In genomic region chr9:33344145-33344544, GRCh38 we compare ENCODE assay signal across 28 cellular contexts. TPM values are rescaled to one million over a fixed set of nuclear protein-coding genes. Genes with fewer than 3 reads are reported as not detected.
"Had no signal": no experiment of that assay in that cellular context is flagged by ENCODE, and none has a peak within 500 bp of the region (broad histone marks: within the 10 kb centered on the region; RNA-seq: fewer than 3 reads in every experiment).

No MANE protein-coding gene starts in this region.

- H3K27ac ChIP-seq: adrenal gland, KMS-11, WERI-Rb-1 had no signal

- ATAC-seq: activated naive CD4-positive, alpha-beta T cell treated with anti-CD3 and anti-CD28 coated beads, Interleukin-2, amount 50 U/mL, for 72 hours had no signal

- H3K4me3 ChIP-seq: adrenal gland had no signal

- H3K27ac Mint-ChIP-seq: activated CD4-positive, alpha-beta memory T cell treated with anti-CD3 and anti-CD28 coated beads, Interleukin-2, amount 10 ng/mL, durations not matched to agents 7 days and 5 days; activated naive CD4-positive, alpha-beta T cell treated with anti-CD3 and anti-CD28 coated beads, Interleukin-2, amount 50 U/mL, for 72 hours; activated T-cell treated with anti-CD3 and anti-CD28 coated beads, Interleukin-2, amount 50 U/mL, for 24 hours; brain had no signal

- H3K27me3 ChIP-seq: adrenal gland had no signal

- H3K4me1 Mint-ChIP-seq: brain had no signal

- H3K4me3 Mint-ChIP-seq: activated CD4-positive, alpha-beta memory T cell treated with anti-CD3 and anti-CD28 coated beads, Interleukin-2, amount 10 ng/mL, durations not matched to agents 7 days and 5 days; activated T-cell treated with anti-CD3 and anti-CD28 coated beads, Interleukin-2, amount 50 U/mL, for 24 hours; brain had no signal

- H3K27me3 Mint-ChIP-seq: activated CD4-positive, alpha-beta memory T cell treated with anti-CD3 and anti-CD28 coated beads, Interleukin-2, amount 10 ng/mL, durations not matched to agents 7 days and 5 days; activated T-cell treated with anti-CD3 and anti-CD28 coated beads, Interleukin-2, amount 50 U/mL, for 24 hours had no signal

- DNase-seq: activated CD4-positive, alpha-beta memory T cell treated with anti-CD3 and anti-CD28 coated beads, Interleukin-2, amount 10 ng/mL, durations not matched to agents 7 days and 5 days; activated CD4-positive, alpha-beta T cell treated with anti-CD3 and anti-CD28 coated beads for 1 hour; activated CD4-positive, alpha-beta T cell treated with anti-CD3 and anti-CD28 coated beads for 48 hours; activated CD4-positive, CD25-positive, alpha-beta regulatory T cell; activated gamma-delta T cell treated with Interleukin-2 at 50 U/mL for 16 hours; activated T-cell treated with anti-CD3 and anti-CD28 coated beads, Interleukin-2, amount 50 U/mL, for 24 hours; adrenal gland; central memory CD4-positive, alpha-beta T cell; MM.1S; MV-4-11; NCI-H1092; NCI-H1436 treated with DMSO at 0.1 percent for 48 hours; NCI-H1694 treated with DMSO at 0.1 percent for 48 hours; NCI-H2029; NCI-H510A; NCI-H526; NCI-H748 treated with DMSO at 0.1 percent for 48 hours; OCI-M1; Right ventricle myocardium superior; SW 1271; T-helper 1 cell; T-helper 2 cell; T1000; WERI-Rb-1 had no signal

RNA-seq across cellular contexts. Expression of gene AQP7, which starts 58.2 kb away (rescaled TPM):
- total RNA-seq: LHCN-M2 had no signal
